Comparison of ENCODE assay signal across 8 cellular contexts in the genomic region with DNA sequence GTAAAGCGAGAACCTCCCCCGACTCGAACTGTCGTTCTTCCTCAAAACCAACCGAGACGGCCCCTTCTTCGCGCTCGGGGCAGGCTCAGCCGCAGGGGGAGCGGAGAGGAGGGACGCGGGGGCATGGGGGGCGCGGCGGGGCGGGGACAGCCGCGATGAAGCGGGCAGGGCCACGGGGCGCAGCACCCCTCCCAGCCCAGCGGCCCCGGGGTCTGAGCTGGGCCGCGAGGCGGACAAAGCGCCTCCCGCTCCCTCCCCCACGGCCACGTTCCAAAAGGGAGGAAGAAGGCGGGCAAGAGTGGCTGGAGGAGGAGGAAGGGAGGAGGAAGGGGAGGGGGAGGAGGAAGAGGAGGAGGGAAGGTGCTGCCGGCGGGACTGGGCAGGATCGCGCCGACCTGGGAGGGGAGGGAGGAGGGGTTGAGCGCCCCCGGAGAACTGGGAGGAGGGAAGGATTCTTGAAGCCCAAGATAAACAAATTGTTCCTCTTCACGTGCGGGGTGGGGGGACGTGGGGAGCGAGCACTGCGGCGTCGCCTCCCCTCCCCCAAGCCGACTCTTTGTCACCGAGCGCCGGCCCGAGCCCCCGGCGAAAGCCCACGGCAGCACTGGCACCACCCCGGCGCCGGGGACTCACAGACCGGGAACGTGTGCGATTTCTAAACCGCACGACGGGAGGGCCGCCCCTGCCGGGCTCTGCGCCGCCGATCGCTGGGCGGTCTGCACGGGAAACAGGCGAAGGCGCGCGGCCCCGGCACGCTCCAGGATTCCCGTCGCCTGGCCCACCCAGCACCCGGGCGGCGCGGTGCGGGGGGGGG. TPM values are rescaled to one million over a fixed set of nuclear protein-coding genes. Genes with fewer than 3 reads are reported as not detected.
DNase-seq lines count a peak whose midpoint lies in the region; ATAC-seq and TF ChIP-seq lines count a peak whose summit lies in the region.

No MANE protein-coding gene starts in this region.

- peak overlapping the region; percentile 73 to 88 (median 80) for H3K9ac ChIP-seq in subcutaneous abdominal adipose tissue (ENCODE audit: low read length in 5 of 5)

- DNase-seq in GM12865 (ENCODE audit: low read depth) (peak; percentile 35), MV-4-11 (lab: John Stamatoyannopoulos, UW) (peak; percentile 88), SJSA1 (ENCODE audit: low read depth in 1 of 2, low spot score in 2 of 2) (peak; percentile 92 to 96), fibroblast of villous mesenchyme (ENCODE audit: low read depth) (peak; percentile 95), natural killer cell (peak; percentile 45)
- peak; percentile 45 for DNase-seq in activated naive CD4-positive, alpha-beta T cell treated with anti-CD3 and anti-CD28 coated beads for 36 hours

- no peaks in the 10 kb centered on the region for H3K9me3 Mint-ChIP-seq in activated naive CD4-positive, alpha-beta T cell treated with anti-CD3 and anti-CD28 coated beads for 36 hours
- no peaks in the 10 kb centered on the region for H3K9me3 Mint-ChIP-seq in natural killer cell

- H3K36me3 Mint-ChIP-seq in activated naive CD4-positive, alpha-beta T cell treated with anti-CD3 and anti-CD28 coated beads for 36 hours (ENCODE audit: low read depth) = no peaks in the 10 kb centered on the region
- no peaks in the 10 kb centered on the region for H3K36me3 Mint-ChIP-seq in natural killer cell

- H3K4me3 ChIP-seq in GM12865 (ENCODE audit: low read depth, low read length) (peak overlapping the region; percentile 50), SJSA1 (peak overlapping the region; percentile 63), fibroblast of villous mesenchyme (ENCODE audit: low read depth, low read length) (peak overlapping the region; percentile 87), subcutaneous abdominal adipose tissue (ENCODE audit: low read depth in 1 of 5, low read length in 5 of 5) (peak overlapping the region; percentile 79 to 97 (median 92))

- H3K4me1 Mint-ChIP-seq in activated naive CD4-positive, alpha-beta T cell treated with anti-CD3 and anti-CD28 coated beads for 36 hours (ENCODE audit: low read depth) = peaks cover 17% of the 10 kb centered on the region
- H3K4me1 Mint-ChIP-seq in natural killer cell = peaks cover 12 to 35% of the 10 kb centered on the region in 2 donors

- no peak for TF ChIP-seq CTCF in GM12865 (IDR thresholded peaks at IDR 0.05; ENCODE audit: insufficient read depth, low read depth, low read length, missing control alignments)
- no peak for TF ChIP-seq CTCF in fibroblast of villous mesenchyme (IDR thresholded peaks at IDR 0.05; ENCODE audit: insufficient read depth, low read depth, low read length)
- TF ChIP-seq CTCF in natural killer cell (IDR thresholded peaks at IDR 0.05) = no peak

- H3K4me3 Mint-ChIP-seq in activated naive CD4-positive, alpha-beta T cell treated with anti-CD3 and anti-CD28 coated beads for 36 hours = peak overlapping the region; percentile 82
- H3K4me3 Mint-ChIP-seq in natural killer cell = peak overlapping the region; percentile 93

- H3K36me3 ChIP-seq in SJSA1 (no peaks in the 10 kb centered on the region), subcutaneous abdominal adipose tissue (ENCODE audit: control insufficient read depth in 5 of 5, insufficient read depth in 5 of 5, low read length in 5 of 5) (no peaks in the 10 kb centered on the region)

- H3K27ac ChIP-seq in SJSA1 = peak overlapping the region; percentile 91
- peak overlapping the region; percentile 93 for H3K27ac ChIP-seq in subcutaneous abdominal adipose tissue (ENCODE audit: low read depth, low read length)

- H3K27me3 Mint-ChIP-seq in activated naive CD4-positive, alpha-beta T cell treated with anti-CD3 and anti-CD28 coated beads for 36 hours (ENCODE audit: low read depth) = peaks cover 20% of the 10 kb centered on the region
- peaks cover 7 to 8% of the 10 kb centered on the region in 2 donors for H3K27me3 Mint-ChIP-seq in natural killer cell (ENCODE audit: low read depth in 2 of 2)

- H3K27me3 ChIP-seq in SJSA1 (replicated peaks) (no peaks in the 10 kb centered on the region), subcutaneous abdominal adipose tissue (ENCODE audit: control insufficient read depth in 5 of 5, insufficient read depth in 4 of 5, low read length in 5 of 5) (no peaks in the 10 kb centered on the region)

- H3K27ac Mint-ChIP-seq in activated naive CD4-positive, alpha-beta T cell treated with anti-CD3 and anti-CD28 coated beads for 36 hours = peak overlapping the region; percentile 69
- peak overlapping the region in 1 of 2 donors; percentile 85 for H3K27ac Mint-ChIP-seq in natural killer cell

- intact Hi-C loops in activated naive CD4-positive, alpha-beta T cell treated with anti-CD3 and anti-CD28 coated beads for 36 hours (cut with micrococcal nuclease) = loop anchor here (1.0 to 5.0 kb wide), 4 partner anchors 35 to 974 kb away; a partner anchor contains a TSS
- intact Hi-C loops in natural killer cell (cut with micrococcal nuclease) = loop anchor here (2.0 to 5.0 kb wide), 7 partner anchors 54 to 414 kb away; a partner anchor contains a TSS

- CTCF ChIA-PET in activated naive CD4-positive, alpha-beta T cell treated with anti-CD3 and anti-CD28 coated beads for 36 hours (lab: Charles Lee) = interaction anchor here (0.6 to 1.2 kb wide), 4 partner anchors 11 to 73 kb away, joined by 3 to 5 read pairs (median 4); no protein-coding TSS in a partner anchor

- peak; percentile 38 to 66 (median 49) for ATAC-seq in natural killer cell
- ATAC-seq in GM19455 (IDR thresholded peaks at IDR 0.05; ENCODE audit: unreplicated experiment) = no peak

- H3K4me1 ChIP-seq in SJSA1 (replicated peaks) = no peaks in the 10 kb centered on the region
- H3K4me1 ChIP-seq in subcutaneous abdominal adipose tissue (ENCODE audit: control insufficient read depth in 5 of 5, insufficient read depth in 5 of 5, low read length in 5 of 5) = peaks cover 0 to 36% (median 29%) of the 10 kb centered on the region in 5 donors

- H3K9me3 ChIP-seq in SJSA1 (replicated peaks) (no peaks in the 10 kb centered on the region), subcutaneous abdominal adipose tissue (ENCODE audit: control insufficient read depth in 5 of 5, low read length in 5 of 5) (no peaks in the 10 kb centered on the region)

RNA-seq across cellular contexts. Expression of a gene that starts 2.9 kb away (rescaled TPM):
- 0.53 and 1.8 TPM in 2 replicates for total RNA-seq in SJSA1 (2014; rRNA removed; shearing (Covaris generic))
- under 1 TPM; 0.52 to 0.76 TPM for total RNA-seq in activated naive CD4-positive, alpha-beta T cell treated with anti-CD3 and anti-CD28 coated beads for 36 hours
- total RNA-seq in fibroblast of villous mesenchyme (4.2 and 6.5 TPM in 2 replicates), natural killer cell (1 to 10 TPM; 1.7 to 5.6 (median 2.8) TPM)

Comparison
In these comparisons a context has a peak if more than half of its experiments do, and no peak if none do; other contexts are left out.
1. DNase-seq: peak in every context shown above with its lines; median percentile 95 in fibroblast of villous mesenchyme; 94 in SJSA1; 88 in MV-4-11; 45 in activated naive CD4-positive, alpha-beta T cell treated with anti-CD3 and anti-CD28 coated beads for 36 hours; 45 in natural killer cell; 35 in GM12865.